19 cellular contexts compared by ENCODE assay signal in genomic region chr14:64035143-64035542, GRCh38.
A peak's percentile ranks its signal among the peaks of the same experiment; 100 is the strongest.
DNase-seq lines count a peak whose midpoint lies in the region; ATAC-seq and TF ChIP-seq lines count a peak whose summit lies in the region.
"Had no signal": no experiment of that assay in that cellular context is flagged by ENCODE, and none has a peak within 500 bp of the region (broad histone marks: within the 10 kb centered on the region; RNA-seq: fewer than 3 reads in every experiment).

No MANE protein-coding gene starts in this region.

- DNase-seq in ELR (ENCODE audit: low read depth) (peak; percentile 43), amniotic epithelial cell (ENCODE audit: low read depth) (peak; percentile 53), foreskin fibroblast (peak; percentile 32 to 59), thyroid gland (peak; percentile 23 to 49), cerebellar nuclear complex (lab: John Stamatoyannopoulos, UW) (no peak), foreskin keratinocyte (no peak)
- DNase-seq: activated gamma-delta T cell treated with Interleukin-2 at 50 U/mL for 16 hours; heart left ventricle; immature natural killer cell; NCI-H1694 treated with DMSO at 0.1 percent for 48 hours; NCI-H226; stimulated activated CD4-positive, alpha-beta T cell treated with anti-CD3 and anti-CD28 coated beads, Interleukin-2, amount 100 ng/mL, for 24 hours; stomach had no signal

- peak overlapping the region; percentile 71 to 79 (median 78) for H3K27ac ChIP-seq in thyroid gland
- H3K27ac ChIP-seq in foreskin keratinocyte = no peak overlapping the region
- H3K27ac ChIP-seq: ascending aorta, C4-2B, heart left ventricle, SK-N-MC, stomach had no signal

- H3K4me3 ChIP-seq in foreskin fibroblast (ENCODE audit: low read depth in 1 of 2, low read length in 2 of 2) = no peak overlapping the region
- no peak overlapping the region for H3K4me3 ChIP-seq in thyroid gland (replicated peaks in 1 of 3)
- H3K4me3 ChIP-seq: ascending aorta, heart left ventricle, lung, SK-N-MC, stomach had no signal

- ATAC-seq in foreskin keratinocyte (no peak), GM18517 (IDR thresholded peaks at IDR 0.05; ENCODE audit: unreplicated experiment) (no peak)
- ATAC-seq: heart left ventricle, sciatic nerve had no signal

- H3K9me3 ChIP-seq in thyroid gland = no peaks in the 10 kb centered on the region
- H3K9me3 ChIP-seq: ascending aorta, heart left ventricle, stomach had no signal

- no peak for TF ChIP-seq CTCF in foreskin fibroblast (IDR thresholded peaks at IDR 0.05; ENCODE audit: low read depth, low read length)
- TF ChIP-seq CTCF in thyroid gland (IDR thresholded peaks at IDR 0.05) = no peak
- no peak for TF ChIP-seq CTCF in foreskin keratinocyte (conservative IDR thresholded peaks at IDR 0.05)

- intact Hi-C loops in thyroid gland (cut with DNase I) = no loop called here

- 21 to 46% methylated on average over 1 of the region's 1 CpG for WGBS in thyroid gland, 2 donors

- TF ChIP-seq POLR2A in thyroid gland (IDR thresholded peaks at IDR 0.05) = peak in 1 of 2 donors; percentile 20

- H3K4me1 ChIP-seq in thyroid gland (peaks cover 50 to 51% of the 10 kb centered on the region in 2 donors), foreskin keratinocyte (peaks cover 3% of the 10 kb centered on the region)
- H3K4me1 ChIP-seq: heart left ventricle, stomach had no signal

- no peaks in the 10 kb centered on the region for H3K27me3 ChIP-seq in thyroid gland
- no peaks in the 10 kb centered on the region for H3K27me3 ChIP-seq in foreskin keratinocyte
- H3K27me3 ChIP-seq: ascending aorta, heart left ventricle, stomach had no signal

- no peaks in the 10 kb centered on the region for H3K36me3 ChIP-seq in thyroid gland

Comparison
In these comparisons a context has a peak if more than half of its experiments do, and no peak if none do; other contexts are left out.
1. DNase-seq: peak in ELR (single experiment), amniotic epithelial cell (single experiment), foreskin fibroblast (2 of 2) and thyroid gland (2 of 2); none in cerebellar nuclear complex (0 of 2) and foreskin keratinocyte (0 of 2).